In the genomic region with DNA sequence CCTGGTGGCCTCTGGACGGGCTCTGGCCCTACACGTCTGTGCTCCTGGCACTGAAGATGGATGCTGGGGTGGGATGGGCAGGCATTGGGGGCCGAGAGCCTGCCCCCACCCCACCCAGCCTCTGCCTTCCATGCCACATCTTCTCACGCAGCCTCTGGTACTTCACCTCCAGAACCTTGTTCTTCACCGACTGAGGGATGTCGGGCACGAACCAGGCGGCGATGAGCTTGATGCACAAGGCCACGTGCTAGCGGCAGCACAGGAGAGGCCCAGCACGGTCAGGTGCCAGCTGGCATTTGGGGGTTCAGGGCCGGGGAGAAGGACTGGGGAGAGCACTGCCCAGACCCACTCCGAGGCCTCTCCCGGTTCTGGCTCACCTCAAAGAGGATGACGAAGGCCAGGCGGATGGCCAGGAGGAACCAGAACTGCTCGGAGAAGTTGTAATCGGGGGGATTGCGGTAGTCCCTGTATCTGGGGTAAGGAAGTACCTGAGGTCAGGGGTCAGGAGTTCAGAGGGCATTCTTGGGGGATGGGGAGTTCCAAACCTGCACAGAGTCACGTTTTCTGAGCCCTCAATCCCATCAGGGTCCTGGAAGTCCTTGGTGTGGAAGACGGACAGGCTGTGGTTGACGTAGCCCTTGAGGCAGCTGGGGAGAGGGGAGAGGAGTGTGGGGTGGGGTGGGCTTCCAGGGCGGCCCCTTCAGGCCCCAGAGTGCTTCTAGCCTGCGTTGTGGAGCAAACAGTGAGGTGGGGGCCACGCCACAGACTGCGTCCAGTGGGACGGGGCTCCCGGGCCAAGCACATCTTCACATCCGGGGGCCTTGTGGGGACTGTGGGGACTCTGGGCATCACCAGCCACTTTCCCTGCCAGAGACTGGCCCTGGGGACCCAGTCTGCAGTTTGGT, we compare ENCODE assay signal across 1 cellular context.
TF ChIP-seq lines count a peak whose summit lies in the region.

No MANE protein-coding gene starts in this region.

TF ChIP-seq in GM12878, 131 proteins besides CTCF, POLR2A, EP300 and RAD21:
- TF ChIP-seq, protein P1, sequence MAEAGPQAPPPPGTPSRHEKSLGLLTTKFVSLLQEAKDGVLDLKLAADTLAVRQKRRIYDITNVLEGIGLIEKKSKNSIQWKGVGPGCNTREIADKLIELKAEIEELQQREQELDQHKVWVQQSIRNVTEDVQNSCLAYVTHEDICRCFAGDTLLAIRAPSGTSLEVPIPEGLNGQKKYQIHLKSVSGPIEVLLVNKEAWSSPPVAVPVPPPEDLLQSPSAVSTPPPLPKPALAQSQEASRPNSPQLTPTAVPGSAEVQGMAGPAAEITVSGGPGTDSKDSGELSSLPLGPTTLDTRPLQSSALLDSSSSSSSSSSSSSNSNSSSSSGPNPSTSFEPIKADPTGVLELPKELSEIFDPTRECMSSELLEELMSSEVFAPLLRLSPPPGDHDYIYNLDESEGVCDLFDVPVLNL (IDR thresholded peaks at IDR 0.05; ENCODE audit: low read depth, low read length): no peak
- TF ChIP-seq NR2C1 (IDR thresholded peaks at IDR 0.05) (peak; percentile 64; the same call in 1 of the 2 replicates), NR2F1 (conservative IDR thresholded peaks at IDR 0.05) (peak; percentile 43; the same call in 1 of the 2 replicates)
